14 cellular contexts compared by ENCODE assay signal in the genomic region with DNA sequence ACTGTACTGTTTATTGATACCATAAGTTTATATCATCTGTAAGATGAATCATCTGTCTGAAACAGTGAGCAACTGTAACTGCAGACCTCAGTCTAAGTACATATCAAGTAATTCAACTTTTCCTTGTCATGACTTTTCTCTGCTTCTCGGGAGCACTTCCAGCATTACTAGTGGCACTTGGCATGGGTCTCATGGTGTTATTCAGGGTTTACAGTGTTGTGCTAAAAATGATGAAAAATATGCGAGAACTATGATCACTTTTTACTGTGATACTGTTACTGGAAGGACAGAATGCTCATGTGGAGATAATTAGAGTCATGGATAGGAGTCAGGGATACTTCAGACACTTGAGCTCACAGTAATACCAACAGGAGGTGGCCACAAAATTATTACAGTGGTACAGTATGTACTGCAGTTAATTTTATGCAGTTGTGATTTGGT. TPM values are rescaled to one million over a fixed set of nuclear protein-coding genes. Genes with fewer than 3 reads are reported as not detected.
DNase-seq lines count a peak whose midpoint lies in the region; ATAC-seq and TF ChIP-seq lines count a peak whose summit lies in the region.
"Had no signal": no experiment of that assay in that cellular context is flagged by ENCODE, and none has a peak within 500 bp of the region (broad histone marks: within the 10 kb centered on the region; RNA-seq: fewer than 3 reads in every experiment).

No MANE protein-coding gene starts in this region.

- no peaks in the 10 kb centered on the region for H3K9me2 ChIP-seq in GM23338 (ENCODE audit: insufficient read depth)

- TF ChIP-seq POLR2A in heart left ventricle (IDR thresholded peaks at IDR 0.05) = no peak

- H3K9me3 Mint-ChIP-seq in activated naive CD4-positive, alpha-beta T cell treated with anti-CD3 and anti-CD28 coated beads, Interleukin-2, amount 50 U/mL, for 24 hours = no peaks in the 10 kb centered on the region
- H3K9me3 Mint-ChIP-seq in stimulated activated effector memory CD8-positive, alpha-beta T cell treated with anti-CD3 and anti-CD28 coated beads, Interleukin-12 subunit alpha, Interleukin-12 subunit beta, amount 100 ng/mL, for 72 hours = no peaks in the 10 kb centered on the region
- H3K9me3 Mint-ChIP-seq in GM23338 = no peaks in the 10 kb centered on the region

- peak overlapping the region in 1 of 12 donors; percentile 37 for H3K27ac ChIP-seq in heart left ventricle
- no peak overlapping the region for H3K27ac ChIP-seq in GM23338 (ENCODE audit: low read depth)
- H3K27ac ChIP-seq: SJCRH30, thyroid gland had no signal

- H3K27ac Mint-ChIP-seq in activated naive CD4-positive, alpha-beta T cell treated with anti-CD3 and anti-CD28 coated beads, Interleukin-2, amount 50 U/mL, for 24 hours = no peak overlapping the region
- no peak overlapping the region for H3K27ac Mint-ChIP-seq in stimulated activated effector memory CD8-positive, alpha-beta T cell treated with anti-CD3 and anti-CD28 coated beads, Interleukin-12 subunit alpha, Interleukin-12 subunit beta, amount 100 ng/mL, for 72 hours
- H3K27ac Mint-ChIP-seq in GM23338 = no peak overlapping the region

- peaks cover 41% of the 10 kb centered on the region for H3K4me1 Mint-ChIP-seq in activated naive CD4-positive, alpha-beta T cell treated with anti-CD3 and anti-CD28 coated beads, Interleukin-2, amount 50 U/mL, for 24 hours
- H3K4me1 Mint-ChIP-seq in stimulated activated effector memory CD8-positive, alpha-beta T cell treated with anti-CD3 and anti-CD28 coated beads, Interleukin-12 subunit alpha, Interleukin-12 subunit beta, amount 100 ng/mL, for 72 hours = peaks cover 58% of the 10 kb centered on the region
- peaks cover 40% of the 10 kb centered on the region for H3K4me1 Mint-ChIP-seq in GM23338

- H3K4me3 Mint-ChIP-seq in activated naive CD4-positive, alpha-beta T cell treated with anti-CD3 and anti-CD28 coated beads, Interleukin-2, amount 50 U/mL, for 24 hours = peak overlapping the region; percentile 5
- no peak overlapping the region for H3K4me3 Mint-ChIP-seq in stimulated activated effector memory CD8-positive, alpha-beta T cell treated with anti-CD3 and anti-CD28 coated beads, Interleukin-12 subunit alpha, Interleukin-12 subunit beta, amount 100 ng/mL, for 72 hours
- H3K4me3 Mint-ChIP-seq in GM23338 = no peak overlapping the region

- WGBS in heart left ventricle, 4 donors = 33 to 35% (median 34%) methylated on average over 2 of the region's 2 CpGs

- ATAC-seq in SK-N-SH treated with all-trans-retinoic acid at 6 μM for 48 hours (peak; percentile 64), heart left ventricle (peak; percentile 63 to 87 (median 80)), GM23338 (no peak)
- ATAC-seq in stimulated activated effector memory CD8-positive, alpha-beta T cell treated with anti-CD3 and anti-CD28 coated beads, Interleukin-12 subunit alpha, Interleukin-12 subunit beta, amount 100 ng/mL, for 72 hours = peak; percentile 72

- DNase-seq in activated naive CD4-positive, alpha-beta T cell treated with Interleukin-2 at 50 U/mL for 16 hours = no peak
- DNase-seq in heart left ventricle = no peak
- no peak for DNase-seq in stimulated activated effector memory CD8-positive, alpha-beta T cell treated with anti-CD3 and anti-CD28 coated beads, Interleukin-12 subunit alpha, Interleukin-12 subunit beta, amount 100 ng/mL, for 72 hours (ENCODE audit: low spot score in 2 of 2)
- DNase-seq in GM23338 (ENCODE audit: low spot score) = no peak
- DNase-seq in AML-193 (lab: John Stamatoyannopoulos, UW) = no peak
- no peak for DNase-seq in occipital lobe (lab: John Stamatoyannopoulos, UW)
- DNase-seq: activated CD4-positive, CD25-positive, alpha-beta regulatory T cell treated with anti-CD3 and anti-CD28 coated beads, Interleukin-2, amount 50 U/mL, for 72 hours; DND-41; MV-4-11; NCI-H510A treated with DMSO at 0.1 percent for 48 hours; SJCRH30; thyroid gland had no signal

- H4K20me1 ChIP-seq in GM23338 (replicated peaks; ENCODE audit: insufficient read depth) = peaks cover 44% of the 10 kb centered on the region

- no peak overlapping the region for H2AFZ ChIP-seq in GM23338

- no peaks in the 10 kb centered on the region for H3F3A ChIP-seq in GM23338 (replicated peaks; ENCODE audit: low read depth)

- H3K4me3 ChIP-seq in heart left ventricle (no peak overlapping the region), GM23338 (no peak overlapping the region)
- H3K4me3 ChIP-seq: SJCRH30, thyroid gland had no signal

- H3K27me3 Mint-ChIP-seq in activated naive CD4-positive, alpha-beta T cell treated with anti-CD3 and anti-CD28 coated beads, Interleukin-2, amount 50 U/mL, for 24 hours = no peaks in the 10 kb centered on the region
- no peaks in the 10 kb centered on the region for H3K27me3 Mint-ChIP-seq in GM23338 (ENCODE audit: insufficient read depth, low read depth, poor library complexity)

- no peak overlapping the region for H3K4me2 ChIP-seq in GM23338

- H3K4me1 ChIP-seq in heart left ventricle = peaks cover 16 to 83% (median 64%) of the 10 kb centered on the region in 12 donors
- peaks cover 62% of the 10 kb centered on the region for H3K4me1 ChIP-seq in GM23338 (ENCODE audit: insufficient read depth)

- intact Hi-C loops in heart left ventricle (cut with DNase I) = loop anchor here in 2 of 10 donors (10.0 kb wide), 2 partner anchors 57 to 87 kb away; no protein-coding TSS in a partner anchor

- TF ChIP-seq CTCF in heart left ventricle (IDR thresholded peaks at IDR 0.05) = no peak
- TF ChIP-seq CTCF in GM23338 (conservative IDR thresholded peaks at IDR 0.05; ENCODE audit: low read depth in 2 of 2) = no peak

- H3K27me3 ChIP-seq in heart left ventricle (no peaks in the 10 kb centered on the region), GM23338 (ENCODE audit: insufficient read depth) (no peaks in the 10 kb centered on the region)
- H3K27me3 ChIP-seq: SJCRH30, thyroid gland had no signal

- H3K36me3 Mint-ChIP-seq in activated naive CD4-positive, alpha-beta T cell treated with anti-CD3 and anti-CD28 coated beads, Interleukin-2, amount 50 U/mL, for 24 hours = peaks cover 4% of the 10 kb centered on the region
- H3K36me3 Mint-ChIP-seq in stimulated activated effector memory CD8-positive, alpha-beta T cell treated with anti-CD3 and anti-CD28 coated beads, Interleukin-12 subunit alpha, Interleukin-12 subunit beta, amount 100 ng/mL, for 72 hours = peaks cover 9% of the 10 kb centered on the region
- no peaks in the 10 kb centered on the region for H3K36me3 Mint-ChIP-seq in GM23338 (ENCODE audit: low read depth)

- H3K79me2 ChIP-seq in GM23338 (replicated peaks; ENCODE audit: insufficient read depth) = peaks cover 100% of the 10 kb centered on the region

- no peaks in the 10 kb centered on the region for H3K9me3 ChIP-seq in heart left ventricle
- H3K9me3 ChIP-seq: SJCRH30, thyroid gland had no signal

- H3K36me3 ChIP-seq in heart left ventricle = no peaks in the 10 kb centered on the region
- no peaks in the 10 kb centered on the region for H3K36me3 ChIP-seq in GM23338 (ENCODE audit: insufficient read depth)
- H3K36me3 ChIP-seq: SJCRH30, thyroid gland had no signal

TF ChIP-seq in SK-N-SH treated with all-trans-retinoic acid at 6 μM for 48 hours, 23 proteins besides CTCF, POLR2A, EP300 and RAD21:
- TF ChIP-seq ZFP30 (CRISPR knock-in tag; IDR thresholded peaks at IDR 0.05) (no peak), ZNF70 (CRISPR knock-in tag; IDR thresholded peaks at IDR 0.05) (no peak)
- TF ChIP-seq, protein P1, sequence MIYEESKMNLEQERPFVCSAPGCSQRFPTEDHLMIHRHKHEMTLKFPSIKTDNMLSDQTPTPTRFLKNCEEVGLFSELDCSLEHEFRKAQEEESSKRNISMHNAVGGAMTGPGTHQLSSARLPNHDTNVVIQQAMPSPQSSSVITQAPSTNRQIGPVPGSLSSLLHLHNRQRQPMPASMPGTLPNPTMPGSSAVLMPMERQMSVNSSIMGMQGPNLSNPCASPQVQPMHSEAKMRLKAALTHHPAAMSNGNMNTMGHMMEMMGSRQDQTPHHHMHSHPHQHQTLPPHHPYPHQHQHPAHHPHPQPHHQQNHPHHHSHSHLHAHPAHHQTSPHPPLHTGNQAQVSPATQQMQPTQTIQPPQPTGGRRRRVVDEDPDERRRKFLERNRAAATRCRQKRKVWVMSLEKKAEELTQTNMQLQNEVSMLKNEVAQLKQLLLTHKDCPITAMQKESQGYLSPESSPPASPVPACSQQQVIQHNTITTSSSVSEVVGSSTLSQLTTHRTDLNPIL (CRISPR knock-in tag; IDR thresholded peaks at IDR 0.05; ENCODE audit: low read depth) = no peak
TF ChIP-seq in SK-N-SH treated with all-trans-retinoic acid at 6 μM for 48 hours: peak in this region for 0.

TF ChIP-seq in GM23338, 12 proteins besides CTCF, POLR2A, EP300 and RAD21:
- TF ChIP-seq NANOG (IDR thresholded peaks at IDR 0.05; ENCODE audit: borderline replicate concordance) (no peak), CREB1 (CRISPR knock-in tag; IDR thresholded peaks at IDR 0.05; ENCODE audit: low read depth) (no peak), EZH2 (IDR thresholded peaks at IDR 0.05; ENCODE audit: low read depth, unreplicated experiment) (no peak)

RNA-seq across cellular contexts. Expression of gene KTN1, which starts 8.3 kb away (rescaled TPM):
- total RNA-seq in heart left ventricle = 100 to 1,000 TPM; 174 to 340 (median 252) TPM
- 100 to 1,000 TPM; 150 to 249 TPM for polyA plus RNA-seq in heart left ventricle
- 110 and 124 TPM in 2 replicates for total RNA-seq in GM23338 (2014; rRNA removed; shearing (Covaris generic))
- 473 and 607 TPM in 2 replicates for polyA plus RNA-seq in GM23338 (2016; fragmentation: Nextera tagmentation; extraction: Ambion mirVana)
- 100 TPM for total RNA-seq in occipital lobe
